12 cellular contexts compared by ENCODE assay signal in genomic region chr14:102817942-102818940, GRCh38. TPM values are rescaled to one million over a fixed set of nuclear protein-coding genes. Genes with fewer than 3 reads are reported as not detected.
DNase-seq lines count a peak whose midpoint lies in the region; ATAC-seq and TF ChIP-seq lines count a peak whose summit lies in the region.
"Had no signal": no experiment of that assay in that cellular context is flagged by ENCODE, and none has a peak within 500 bp of the region (broad histone marks: within the 10 kb centered on the region; RNA-seq: fewer than 3 reads in every experiment).

No MANE protein-coding gene starts in this region.

- ATAC-seq in CD4-positive, CD25-positive, alpha-beta regulatory T cell (ENCODE audit: low read depth in 2 of 2): no peak
- no peak for ATAC-seq in GM23338

- H4K20me1 ChIP-seq in GM23338 (replicated peaks; ENCODE audit: insufficient read depth): no peaks in the 10 kb centered on the region

- DNase-seq in CD4-positive, CD25-positive, alpha-beta regulatory T cell: no peak
- DNase-seq in GM23338 (ENCODE audit: low spot score): no peak
- DNase-seq in activated naive CD8-positive, alpha-beta T cell treated with anti-CD3 and anti-CD28 coated beads for 36 hours: no peak
- no peak for DNase-seq in activated CD4-positive, CD25-positive, alpha-beta regulatory T cell (lab: John Stamatoyannopoulos, UW)
- no peak for DNase-seq in dermis blood vessel endothelial cell
- DNase-seq in HuH-7.5 (ENCODE audit: low spot score): no peak
- no peak for DNase-seq in SW 1271 (lab: John Stamatoyannopoulos, UW)
- DNase-seq: gastrocnemius medialis, mesendoderm, PC-3 had no signal

- no peaks in the 10 kb centered on the region for H3F3A ChIP-seq in GM23338 (replicated peaks; ENCODE audit: low read depth)

- TF ChIP-seq CTCF in GM23338 (conservative IDR thresholded peaks at IDR 0.05; ENCODE audit: low read depth in 2 of 2): no peak
- TF ChIP-seq CTCF in liver (IDR thresholded peaks at IDR 0.05; ENCODE audit: low read depth, low read length, missing input control): no peak

- peak overlapping the region; percentile 27 for H3K4me3 ChIP-seq in CD4-positive, CD25-positive, alpha-beta regulatory T cell (ENCODE audit: low read depth, low read length)
- no peak overlapping the region for H3K4me3 ChIP-seq in GM23338
- H3K4me3 ChIP-seq in liver (ENCODE audit: low read depth in 1 of 3, low read length in 3 of 3): no peak overlapping the region
- H3K4me3 ChIP-seq: gastrocnemius medialis had no signal

- no peak overlapping the region for H2AFZ ChIP-seq in GM23338

- TF ChIP-seq RAD21 in liver (IDR thresholded peaks at IDR 0.05): peak in 1 of 2 donors; percentile 36

- H3K4me3 Mint-ChIP-seq in CD4-positive, CD25-positive, alpha-beta regulatory T cell: peak overlapping the region; percentile 39 to 84 (median 43)
- no peak overlapping the region for H3K4me3 Mint-ChIP-seq in GM23338
- no peak overlapping the region for H3K4me3 Mint-ChIP-seq in activated naive CD8-positive, alpha-beta T cell treated with anti-CD3 and anti-CD28 coated beads for 36 hours

- no peaks in the 10 kb centered on the region for H3K9me2 ChIP-seq in GM23338 (ENCODE audit: insufficient read depth)

- H3K4me2 ChIP-seq in GM23338: no peak overlapping the region

- H3K4me1 ChIP-seq in CD4-positive, CD25-positive, alpha-beta regulatory T cell (ENCODE audit: control insufficient read depth, insufficient read depth, low read length, poor library complexity, severe bottlenecking): peaks cover 70% of the 10 kb centered on the region
- peaks cover 41% of the 10 kb centered on the region for H3K4me1 ChIP-seq in GM23338 (ENCODE audit: insufficient read depth)
- H3K4me1 ChIP-seq in liver (ENCODE audit: control insufficient read depth in 4 of 4, insufficient read depth in 4 of 4, low read length in 3 of 4): peaks cover 5 to 29% (median 22%) of the 10 kb centered on the region in 4 donors

- peaks cover 51% of the 10 kb centered on the region for H3K79me2 ChIP-seq in GM23338 (replicated peaks; ENCODE audit: insufficient read depth)

- H3K36me3 ChIP-seq in CD4-positive, CD25-positive, alpha-beta regulatory T cell (ENCODE audit: control insufficient read depth, insufficient read depth, low read length): peaks cover 7% of the 10 kb centered on the region
- H3K36me3 ChIP-seq in GM23338 (ENCODE audit: insufficient read depth) (no peaks in the 10 kb centered on the region), liver (ENCODE audit: control insufficient read depth in 4 of 4, insufficient read depth in 3 of 4, low read depth in 1 of 4, low read length in 3 of 4) (no peaks in the 10 kb centered on the region)
- H3K36me3 ChIP-seq: gastrocnemius medialis had no signal

- 65% methylated on average over 10 of the region's 10 CpGs for WGBS in liver

- no peaks in the 10 kb centered on the region for H3K9me3 ChIP-seq in CD4-positive, CD25-positive, alpha-beta regulatory T cell (ENCODE audit: control insufficient read depth in 2 of 2, low read length in 2 of 2)
- no peaks in the 10 kb centered on the region for H3K9me3 ChIP-seq in liver (ENCODE audit: control insufficient read depth in 4 of 4, low read length in 3 of 4)
- H3K9me3 ChIP-seq: gastrocnemius medialis had no signal

- H3K9me3 Mint-ChIP-seq in CD4-positive, CD25-positive, alpha-beta regulatory T cell: no peaks in the 10 kb centered on the region
- H3K9me3 Mint-ChIP-seq in GM23338: no peaks in the 10 kb centered on the region
- H3K9me3 Mint-ChIP-seq in activated naive CD8-positive, alpha-beta T cell treated with anti-CD3 and anti-CD28 coated beads for 36 hours: peaks cover 2% of the 10 kb centered on the region

- peaks cover 35% of the 10 kb centered on the region for H3K36me3 Mint-ChIP-seq in CD4-positive, CD25-positive, alpha-beta regulatory T cell
- H3K36me3 Mint-ChIP-seq in GM23338 (ENCODE audit: low read depth): no peaks in the 10 kb centered on the region; the same call in 2 of the 3 replicates
- peaks cover 45% of the 10 kb centered on the region for H3K36me3 Mint-ChIP-seq in activated naive CD8-positive, alpha-beta T cell treated with anti-CD3 and anti-CD28 coated beads for 36 hours

- H3K27me3 ChIP-seq in CD4-positive, CD25-positive, alpha-beta regulatory T cell (ENCODE audit: control insufficient read depth, insufficient read depth, low read length): no peaks in the 10 kb centered on the region
- H3K27me3 ChIP-seq in GM23338 (ENCODE audit: insufficient read depth) (no peaks in the 10 kb centered on the region), liver (ENCODE audit: control insufficient read depth in 4 of 4, insufficient read depth in 4 of 4, low read length in 3 of 4) (no peaks in the 10 kb centered on the region)
- H3K27me3 ChIP-seq: gastrocnemius medialis had no signal

- peak overlapping the region; percentile 58 to 90 (median 83) for H3K27ac Mint-ChIP-seq in CD4-positive, CD25-positive, alpha-beta regulatory T cell
- peak overlapping the region; percentile 29; the same call in 1 of the 2 replicates for H3K27ac Mint-ChIP-seq in GM23338
- H3K27ac Mint-ChIP-seq in activated naive CD8-positive, alpha-beta T cell treated with anti-CD3 and anti-CD28 coated beads for 36 hours: peak overlapping the region; percentile 4

- no peak overlapping the region for H3K9ac ChIP-seq in liver (ENCODE audit: low read depth in 1 of 2, low read length in 2 of 2)

- peak overlapping the region; percentile 83 for H3K27ac ChIP-seq in CD4-positive, CD25-positive, alpha-beta regulatory T cell (ENCODE audit: insufficient read depth, low read length, poor library complexity, severe bottlenecking)
- H3K27ac ChIP-seq in GM23338 (ENCODE audit: low read depth): no peak overlapping the region; the same call in 1 of the 2 replicates
- peak overlapping the region; percentile 44 to 64 for H3K27ac ChIP-seq in liver (ENCODE audit: low read depth in 1 of 2, low read length in 2 of 2)
- H3K27ac ChIP-seq: C4-2B, gastrocnemius medialis had no signal

- H3K27me3 Mint-ChIP-seq in CD4-positive, CD25-positive, alpha-beta regulatory T cell: no peaks in the 10 kb centered on the region
- H3K27me3 Mint-ChIP-seq in GM23338 (ENCODE audit: insufficient read depth, low read depth, poor library complexity): peaks cover 2% of the 10 kb centered on the region
- H3K27me3 Mint-ChIP-seq in activated naive CD8-positive, alpha-beta T cell treated with anti-CD3 and anti-CD28 coated beads for 36 hours: no peaks in the 10 kb centered on the region

- peaks cover 53 to 93% (median 65%) of the 10 kb centered on the region in 4 donors for H3K4me1 Mint-ChIP-seq in CD4-positive, CD25-positive, alpha-beta regulatory T cell
- peaks cover 27% of the 10 kb centered on the region for H3K4me1 Mint-ChIP-seq in GM23338
- H3K4me1 Mint-ChIP-seq in activated naive CD8-positive, alpha-beta T cell treated with anti-CD3 and anti-CD28 coated beads for 36 hours: peaks cover 69% of the 10 kb centered on the region

TF ChIP-seq in GM23338, 12 proteins besides CTCF, POLR2A, EP300 and RAD21 (continues in another document):
- TF ChIP-seq ZNF114 (CRISPR knock-in tag; IDR thresholded peaks at IDR 0.05): no peak

TF ChIP-seq in liver, 16 proteins besides CTCF, POLR2A, EP300 and RAD21:
- TF ChIP-seq RXRA (IDR thresholded peaks at IDR 0.05) (peak in 1 of 2 donors; percentile 63), HNF4A (conservative IDR thresholded peaks at IDR 0.05) (peak; percentile 39 to 57), SP1 (IDR thresholded peaks at IDR 0.05) (peak; percentile 34), EGR1 (IDR thresholded peaks at IDR 0.05; ENCODE audit: low read depth in 2 of 2) (no peak), YY1 (IDR thresholded peaks at IDR 0.05) (peak; percentile 70)

RNA-seq across cellular contexts. Expression of gene TRAF3, which starts 41.0 kb away (rescaled TPM):
- total RNA-seq in CD4-positive, CD25-positive, alpha-beta regulatory T cell: 71.2 TPM
- polyA plus RNA-seq in CD4-positive, CD25-positive, alpha-beta regulatory T cell: 10 to 100 TPM; 17.7 to 26.9 (median 20.4) TPM
- total RNA-seq in GM23338 (2014; rRNA removed; shearing (Covaris generic)): 9.3 and 10.8 TPM in 2 replicates
- polyA plus RNA-seq in GM23338 (2016; fragmentation: Nextera tagmentation; extraction: Ambion mirVana) (3.5 and 3.7 TPM in 2 replicates), liver (1 to 10 TPM; 2.1 to 3.3 TPM)
- 10 to 100 TPM; 39.2 to 39.6 TPM for total RNA-seq in activated naive CD8-positive, alpha-beta T cell treated with anti-CD3 and anti-CD28 coated beads for 36 hours
- total RNA-seq in liver (10 to 100 TPM in 1 of 2 donors, 1 to 10 TPM in 1; 7.1 to 12.0 TPM), dermis blood vessel endothelial cell (27.6 and 30.3 TPM in 2 replicates)

Comparison
In these comparisons a context has a peak if more than half of its experiments do, and no peak if none do; other contexts are left out.
1. H3K27ac Mint-ChIP-seq: peak in every context shown above with its lines; median percentile 83 in CD4-positive, CD25-positive, alpha-beta regulatory T cell; 29 in GM23338; 4 in activated naive CD8-positive, alpha-beta T cell treated with anti-CD3 and anti-CD28 coated beads for 36 hours.
2. H3K4me3 Mint-ChIP-seq: peak in CD4-positive, CD25-positive, alpha-beta regulatory T cell (4 of 4); none in GM23338 (single experiment) and activated naive CD8-positive, alpha-beta T cell treated with anti-CD3 and anti-CD28 coated beads for 36 hours (single experiment).